In genomic region chr9:115117999-115118470, GRCh38 we compare ENCODE assay signal across 9 cellular contexts. TPM values are rescaled to one million over a fixed set of nuclear protein-coding genes. Genes with fewer than 3 reads are reported as not detected.
DNase-seq lines count a peak whose midpoint lies in the region; ATAC-seq and TF ChIP-seq lines count a peak whose summit lies in the region.
"Had no signal": no experiment of that assay in that cellular context is flagged by ENCODE, and none has a peak within 500 bp of the region (broad histone marks: within the 10 kb centered on the region; RNA-seq: fewer than 3 reads in every experiment).

Gene TNC, minus strand, starts transcription at chr9:115118157. Its CDS starts 27,139 bp downstream, at chr9:115091018.

- H3K4me1 Mint-ChIP-seq in H9 (peaks cover 21 to 56% of the 10 kb centered on the region in 2 experiments), neural crest cell (peaks cover 14% of the 10 kb centered on the region)
- H3K4me1 Mint-ChIP-seq in naive thymus-derived CD8-positive, alpha-beta T cell, result peaks cover 0 to 6% (median 1%) of the 10 kb centered on the region in 4 donors

- H3K56ac ChIP-seq in H9 (ENCODE audit: insufficient read length, low read depth, low read length), result no peak within 1 kb of the TSS

- no peak within 1 kb of the TSS for H2BK120ac ChIP-seq in H9 (ENCODE audit: low read depth, low read length, poor library complexity, severe bottlenecking)

- H2AFZ ChIP-seq in H9 (ENCODE audit: low read length), result no peak within 1 kb of the TSS

- no peaks in the 10 kb centered on the region for H3K9me3 ChIP-seq in H9 (ENCODE audit: control insufficient read depth, low read depth, low read length)

- WGBS in H9 (ENCODE audit: extremely low coverage, insufficient read length, low lambda C conversion rate), result no CpG with 5 or more reads among the region's 29 CpGs

- no peak within 1 kb of the TSS for H2BK12ac ChIP-seq in H9 (ENCODE audit: insufficient read length, low read depth, low read length)

- no peaks in the 10 kb centered on the region; the same call in 1 of the 2 replicates for H3K4me1 ChIP-seq in H9 (ENCODE audit: insufficient read depth, low read length)

- no peaks in the 10 kb centered on the region for H4K20me1 ChIP-seq in H9 (ENCODE audit: control insufficient read depth, insufficient read depth, insufficient read length)

- H3K9me3 Mint-ChIP-seq in H9 (no peaks in the 10 kb centered on the region; a peak in 1 of 5 replicates), neural crest cell (no peaks in the 10 kb centered on the region)
- H3K9me3 Mint-ChIP-seq in naive thymus-derived CD8-positive, alpha-beta T cell, result no peaks in the 10 kb centered on the region
- H3K9me3 Mint-ChIP-seq: IgD-negative memory B cell had no signal

- no peak within 1 kb of the TSS; the same call in 1 of the 2 replicates for H3K14ac ChIP-seq in H9 (ENCODE audit: insufficient read depth, low read length)

- ATAC-seq in GM19467 (IDR thresholded peaks at IDR 0.05; ENCODE audit: unreplicated experiment), result no peak
- ATAC-seq in HG03175 (IDR thresholded peaks at IDR 0.05; ENCODE audit: unreplicated experiment), result no peak
- no peak for ATAC-seq in naive thymus-derived CD8-positive, alpha-beta T cell

- H2BK20ac ChIP-seq in H9 (ENCODE audit: low read depth, low read length, poor library complexity, severe bottlenecking), result no peak within 1 kb of the TSS

- no peaks in the 10 kb centered on the region for H3K79me2 ChIP-seq in H9 (ENCODE audit: insufficient read depth, low read length)

- peaks cover 9% of the 10 kb centered on the region for H3K23me2 ChIP-seq in H9 (ENCODE audit: insufficient read length, low read depth, low read length, poor library complexity, severe bottlenecking)

- TF ChIP-seq CTCF in H9 (conservative IDR thresholded peaks at IDR 0.05), result no peak
- TF ChIP-seq CTCF in RWPE1 (conservative IDR thresholded peaks at IDR 0.05; ENCODE audit: low read depth), result no peak
- no peak for TF ChIP-seq CTCF in neural crest cell (conservative IDR thresholded peaks at IDR 0.05)

- H3K79me1 ChIP-seq in H9 (ENCODE audit: insufficient read depth, low read depth, low read length, poor library complexity, severe bottlenecking), result no peaks in the 10 kb centered on the region

- H3K36me3 Mint-ChIP-seq in H9 (ENCODE audit: insufficient read depth in 1 of 3, low read depth in 3 of 3) (no peaks in the 10 kb centered on the region; a peak in 1 of 7 replicates), neural crest cell (ENCODE audit: low read depth) (no peaks in the 10 kb centered on the region)
- peaks cover 0 to 4% (median 0%) of the 10 kb centered on the region in 3 donors for H3K36me3 Mint-ChIP-seq in naive thymus-derived CD8-positive, alpha-beta T cell
- H3K36me3 Mint-ChIP-seq: IgD-negative memory B cell had no signal

- POLR2A ChIA-PET in RWPE1 (lab: Yijun Ruan, JAX; ENCODE audit: low non-redundant PET), result interaction anchor here (0.9 kb wide), 1 partner anchor 116 kb away, joined by 4 read pairs; no protein-coding TSS in a partner anchor
- POLR2A ChIA-PET in naive thymus-derived CD8-positive, alpha-beta T cell (lab: Charles Lee), result no interaction called here

- peak within 1 kb of the TSS; percentile 85 for H3K4me2 ChIP-seq in H9 (ENCODE audit: insufficient read depth, insufficient read length, low read length)

- H3K23ac ChIP-seq in H9 (ENCODE audit: insufficient read length, low read depth, low read length), result no peak within 1 kb of the TSS

- no peak within 1 kb of the TSS for H3K18ac ChIP-seq in H9 (ENCODE audit: insufficient read length, low read depth, low read length)

- CTCF ChIA-PET in RWPE1 (lab: Yijun Ruan, JAX), result interaction anchor here (0.6 to 1.1 kb wide), 4 partner anchors 35 to 1552 kb away, joined by 3 to 4 read pairs (median 4); no protein-coding TSS in a partner anchor

- no peak within 1 kb of the TSS for H4K5ac ChIP-seq in H9 (ENCODE audit: insufficient read length, low read depth, low read length)

- H2BK15ac ChIP-seq in H9 (ENCODE audit: low read depth, low read length), result no peak within 1 kb of the TSS

- no peak within 1 kb of the TSS for H3T11ph ChIP-seq in H9 (ENCODE audit: low read length)

- peaks cover 14% of the 10 kb centered on the region; the same call in 1 of the 2 replicates for H3K27me3 ChIP-seq in H9 (ENCODE audit: insufficient read depth, low read length)

- H4K91ac ChIP-seq in H9 (ENCODE audit: insufficient read length, low read depth, low read length), result no peak within 1 kb of the TSS

- H3K27me3 Mint-ChIP-seq in H9 (ENCODE audit: low read depth), result peaks cover 98% of the 10 kb centered on the region
- peaks cover 81% of the 10 kb centered on the region for H3K27me3 Mint-ChIP-seq in neural crest cell (ENCODE audit: low read depth)
- H3K27me3 Mint-ChIP-seq in naive thymus-derived CD8-positive, alpha-beta T cell, result peaks cover 36 to 95% (median 58%) of the 10 kb centered on the region in 5 donors

- H4K8ac ChIP-seq in H9 (replicated peaks; ENCODE audit: insufficient read length, low read depth, low read length), result no peak within 1 kb of the TSS

- H3K9ac ChIP-seq in H9 (ENCODE audit: extremely low read depth, insufficient read length, low read length), result peak within 1 kb of the TSS; percentile 10

- DNase-seq in H9 (peak; percentile 63), RWPE1 (ENCODE audit: low spot score) (peak; percentile 80), fibroblast of the conjunctiva (ENCODE audit: low read depth) (peak; percentile 72), neural crest cell (ENCODE audit: low read depth, low spot score) (peak; percentile 3), NCI-H187 treated with DMSO at 0.1 percent for 48 hours (lab: John Stamatoyannopoulos, UW) (no peak)
- DNase-seq in naive thymus-derived CD8-positive, alpha-beta T cell, result no peak

- no peak within 1 kb of the TSS for H3K27ac ChIP-seq in H9 (ENCODE audit: insufficient read length, low read depth, low read length)
- peak within 1 kb of the TSS; percentile 99 for H3K27ac ChIP-seq in RWPE1

- H2AK5ac ChIP-seq in H9 (ENCODE audit: insufficient read length, low read length), result no peak within 1 kb of the TSS

- H3K27ac Mint-ChIP-seq in H9, result peak within 1 kb of the TSS in 1 of 3 experiments; percentile 32; a peak in 1 of 7 replicates
- no peak within 1 kb of the TSS for H3K27ac Mint-ChIP-seq in neural crest cell (ENCODE audit: unreplicated experiment)
- peak within 1 kb of the TSS in 1 of 10 donors; percentile 9 for H3K27ac Mint-ChIP-seq in naive thymus-derived CD8-positive, alpha-beta T cell
- H3K27ac Mint-ChIP-seq: IgD-negative memory B cell had no signal

- no peak within 1 kb of the TSS for H2BK5ac ChIP-seq in H9 (ENCODE audit: insufficient read length, low read length)

- H3K4ac ChIP-seq in H9 (ENCODE audit: low read depth, low read length), result no peak within 1 kb of the TSS

- H3K4me3 Mint-ChIP-seq in H9 (peak within 1 kb of the TSS; percentile 52 to 83), neural crest cell (peak within 1 kb of the TSS; percentile 82)
- H3K4me3 Mint-ChIP-seq in naive thymus-derived CD8-positive, alpha-beta T cell, result no peak within 1 kb of the TSS

RNA-seq across cellular contexts. Expression of gene TNC, which starts in this region (rescaled TPM):
- total RNA-seq in H9 (2021) (0.63 and 0.88 TPM in 2 replicates), neural crest cell (0.16 and 0.30 TPM in 2 replicates)
- total RNA-seq in naive thymus-derived CD8-positive, alpha-beta T cell, result not detected
- polyA plus RNA-seq in naive thymus-derived CD8-positive, alpha-beta T cell, result not detected
- polyA plus RNA-seq: IgD-negative memory B cell had no signal

Comparison
In these comparisons a context has a peak if more than half of its experiments do, and no peak if none do; other contexts are left out.
1. Peak in DNase-seq, H3K9ac ChIP-seq and H3K4me2 ChIP-seq in H9; RNA of the gene not detected or under 1 TPM.
2. Peak in DNase-seq in neural crest cell; RNA of the gene not detected or under 1 TPM.
3. DNase-seq: peak in RWPE1 (single experiment) and fibroblast of the conjunctiva (single experiment); none in NCI-H187 treated with DMSO at 0.1 percent for 48 hours (single experiment) and naive thymus-derived CD8-positive, alpha-beta T cell (0 of 10).
4. H3K4me3 Mint-ChIP-seq: peak in H9 (2 of 2) and neural crest cell (single experiment); none in naive thymus-derived CD8-positive, alpha-beta T cell (0 of 10).